In the genomic region with DNA sequence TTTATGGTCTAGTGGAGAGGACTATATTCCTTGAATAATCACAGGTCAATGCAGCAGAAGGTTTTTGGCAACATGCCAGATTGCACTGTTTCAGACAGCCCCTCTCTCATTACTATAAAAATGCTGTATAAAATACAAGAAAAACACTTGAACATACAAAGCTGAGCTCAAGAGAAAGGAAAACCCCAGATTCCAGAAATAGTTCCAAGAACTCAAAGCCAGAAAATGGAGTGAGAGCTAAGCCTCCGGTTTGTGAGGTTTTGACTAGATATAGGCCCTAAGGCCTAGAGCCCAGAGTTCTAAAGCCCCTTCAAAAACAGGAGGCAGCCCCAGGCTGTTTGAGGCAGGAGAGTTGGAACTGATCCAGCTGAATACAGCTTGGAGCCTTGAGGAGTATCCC, we compare ENCODE assay signal across 10 cellular contexts. TPM values are rescaled to one million over a fixed set of nuclear protein-coding genes. Genes with fewer than 3 reads are reported as not detected.
A peak's percentile ranks its signal among the peaks of the same experiment; 100 is the strongest.
DNase-seq lines count a peak whose midpoint lies in the region; ATAC-seq and TF ChIP-seq lines count a peak whose summit lies in the region.
"Had no signal": no experiment of that assay in that cellular context is flagged by ENCODE, and none has a peak within 500 bp of the region (broad histone marks: within the 10 kb centered on the region; RNA-seq: fewer than 3 reads in every experiment).

No MANE protein-coding gene starts in this region.

- H3K27ac ChIP-seq in rectal smooth muscle tissue (ENCODE audit: low read depth, low read length): peak overlapping the region; percentile 40
- peak overlapping the region in 2 of 4 donors; percentile 4 to 43 for H3K27ac ChIP-seq in gastroesophageal sphincter
- H3K27ac ChIP-seq in aorta (ENCODE audit: low read depth in 1 of 2, low read length in 2 of 2): peak overlapping the region in 1 of 2 donors; percentile 82

- no peaks in the 10 kb centered on the region for H3K36me3 ChIP-seq in rectal smooth muscle tissue (ENCODE audit: control insufficient read depth, insufficient read depth, low read length)
- H3K36me3 ChIP-seq in gastroesophageal sphincter: no peaks in the 10 kb centered on the region
- H3K36me3 ChIP-seq in aorta (ENCODE audit: control insufficient read depth in 1 of 2, insufficient read depth in 2 of 2, low read length in 1 of 2): no peaks in the 10 kb centered on the region

- intact Hi-C loops in aorta (cut with DNase I): loop anchor here in 1 of 2 donors (5.0 kb wide), 1 partner anchor 34 kb away; no protein-coding TSS in a partner anchor

- peak; percentile 66 for DNase-seq in DMS79 treated with DMSO at 0.1 percent for 48 hours (lab: John Stamatoyannopoulos, UW)
- DNase-seq in NCI-H2171 (lab: John Stamatoyannopoulos, UW): peak; percentile 19
- DNase-seq in dedifferentiated amniotic fluid mesenchymal stem cell (ENCODE audit: extremely low spot score): peak; percentile 55
- DNase-seq in aorta: no peak
- no peak for DNase-seq in activated naive CD4-positive, alpha-beta T cell treated with Interleukin-2 at 50 U/mL for 16 hours
- DNase-seq: activated CD4-positive, alpha-beta T cell treated with anti-CD3 and anti-CD28 coated beads, Interleukin-2, amount 10 ng/mL, durations not matched to agents 7 days and 5 days; NCI-H1048 had no signal

- no peak for TF ChIP-seq EP300 in gastroesophageal sphincter (IDR thresholded peaks at IDR 0.05)

- H3K9ac ChIP-seq in rectal smooth muscle tissue (ENCODE audit: low read length): no peak overlapping the region

- peaks cover 20% of the 10 kb centered on the region for H3K4me1 ChIP-seq in rectal smooth muscle tissue (ENCODE audit: control insufficient read depth, insufficient read depth, low read length)
- peaks cover 0 to 27% (median 7%) of the 10 kb centered on the region in 3 donors for H3K4me1 ChIP-seq in gastroesophageal sphincter
- H3K4me1 ChIP-seq in aorta (ENCODE audit: control insufficient read depth in 1 of 2, insufficient read depth in 2 of 2, low read length in 2 of 2): peaks cover 0 to 2% of the 10 kb centered on the region in 2 donors

- H3K27me3 ChIP-seq in rectal smooth muscle tissue (ENCODE audit: control insufficient read depth, insufficient read depth, low read length) (no peaks in the 10 kb centered on the region), gastroesophageal sphincter (no peaks in the 10 kb centered on the region), aorta (ENCODE audit: control insufficient read depth in 1 of 2, insufficient read depth in 2 of 2, low read length in 1 of 2) (no peaks in the 10 kb centered on the region)

- no peak overlapping the region for H3K4me3 ChIP-seq in rectal smooth muscle tissue (ENCODE audit: low read length)
- H3K4me3 ChIP-seq in gastroesophageal sphincter: no peak overlapping the region
- H3K4me3 ChIP-seq in aorta (ENCODE audit: low read length in 2 of 2): no peak overlapping the region

- no peak for TF ChIP-seq POLR2A in gastroesophageal sphincter (IDR thresholded peaks at IDR 0.05)

- WGBS in gastroesophageal sphincter (ENCODE audit: low coverage in 1 of 2), 2 donors: 0 to 25% methylated on average over 1 of the region's 1 CpG
- 0 to 8% methylated on average over 1 of the region's 1 CpG for WGBS in aorta, 2 donors

- ATAC-seq in HG03342 (IDR thresholded peaks at IDR 0.05; ENCODE audit: unreplicated experiment): no peak
- ATAC-seq in gastroesophageal sphincter: no peak
- no peak for ATAC-seq in aorta (ENCODE audit: low FRiP score)

- TF ChIP-seq CTCF in gastroesophageal sphincter (IDR thresholded peaks at IDR 0.05): no peak

- H3K9me3 ChIP-seq in gastroesophageal sphincter: no peaks in the 10 kb centered on the region
- no peaks in the 10 kb centered on the region for H3K9me3 ChIP-seq in aorta (ENCODE audit: control insufficient read depth, low read length)

RNA-seq across cellular contexts. Expression of gene ACTN1, which starts 29.3 kb away (rescaled TPM):
- total RNA-seq in gastroesophageal sphincter (1,000 to 10,000 TPM in 2 of 4 donors, 100 to 1,000 TPM in 2; 776 to 1,910 (median 969) TPM), aorta (1,000 to 10,000 TPM in 1 of 2 donors, 100 to 1,000 TPM in 1; 883 to 1,590 TPM)
- polyA plus RNA-seq in aorta: 100 to 1,000 TPM in 1 of 2 donors, 10 to 100 TPM in 1; 82.0 to 378 TPM

Comparison
In these comparisons a context has a peak if more than half of its experiments do, and no peak if none do; other contexts are left out.
1. DNase-seq: peak in DMS79 treated with DMSO at 0.1 percent for 48 hours (single experiment), NCI-H2171 (single experiment) and dedifferentiated amniotic fluid mesenchymal stem cell (single experiment); none in aorta (0 of 2) and activated naive CD4-positive, alpha-beta T cell treated with Interleukin-2 at 50 U/mL for 16 hours (single experiment).